Comparison of ENCODE assay signal across 8 cellular contexts in genomic region chr1:222634180-222635013, GRCh38. TPM values are rescaled to one million over a fixed set of nuclear protein-coding genes. Genes with fewer than 3 reads are reported as not detected.
DNase-seq lines count a peak whose midpoint lies in the region; ATAC-seq and TF ChIP-seq lines count a peak whose summit lies in the region.

No MANE protein-coding gene starts in this region.

- WGBS in sigmoid colon, 2 donors = 48 to 52% methylated on average over 7 of the region's 7 CpGs

- H3K4me1 ChIP-seq in adipocyte (ENCODE audit: control insufficient read depth, insufficient read depth, low read length) = peaks cover 7% of the 10 kb centered on the region
- H3K4me1 ChIP-seq in left ventricle myocardium inferior = no peaks in the 10 kb centered on the region
- H3K4me1 ChIP-seq in sigmoid colon = no peaks in the 10 kb centered on the region

- DNase-seq in NCI-H1417 (lab: John Stamatoyannopoulos, UW) (peak; percentile 77 to 96 (median 92)), NCI-H1417 treated with DMSO at 0.1 percent for 48 hours (lab: John Stamatoyannopoulos, UW) (no peak), NCI-H1092 treated with DMSO at 0.1 percent for 48 hours (lab: John Stamatoyannopoulos, UW) (peak; percentile 83), SK-N-MC (ENCODE audit: low read depth, low spot score) (peak; percentile 94), adipocyte (ENCODE audit: low read depth) (peak; percentile 96), left ventricle myocardium inferior (no peak), sigmoid colon (peak; percentile 74)

- no peak for TF ChIP-seq POLR2A in sigmoid colon (IDR thresholded peaks at IDR 0.05)

- H3K4me3 ChIP-seq in SK-N-MC (no peak overlapping the region), adipocyte (ENCODE audit: low read length) (no peak overlapping the region), left ventricle myocardium inferior (no peak overlapping the region), sigmoid colon (no peak overlapping the region)

- peak; percentile 86 for ATAC-seq in HG02588 (IDR thresholded peaks at IDR 0.05; ENCODE audit: unreplicated experiment)

- intact Hi-C loops in left ventricle myocardium inferior (cut with micrococcal nuclease) (loop anchor here (2.0 kb wide), 1 partner anchor 170 kb away; no protein-coding TSS in a partner anchor), sigmoid colon (cut with DNase I) (loop anchor here (1.0 kb wide), 1 partner anchor 169 kb away; no protein-coding TSS in a partner anchor)

- H3K9ac ChIP-seq in SK-N-MC (ENCODE audit: insufficient read length) = no peak overlapping the region
- H3K9ac ChIP-seq in adipocyte (ENCODE audit: low read length) = peak overlapping the region; percentile 50

- H3K9me3 ChIP-seq in SK-N-MC (ENCODE audit: low read depth, low read length) (no peaks in the 10 kb centered on the region), adipocyte (ENCODE audit: control insufficient read depth, low read length) (no peaks in the 10 kb centered on the region), left ventricle myocardium inferior (replicated peaks) (no peaks in the 10 kb centered on the region), sigmoid colon (no peaks in the 10 kb centered on the region)

- H3K36me3 ChIP-seq in SK-N-MC (ENCODE audit: insufficient read depth, low read length) = peaks cover 29% of the 10 kb centered on the region
- peaks cover 62% of the 10 kb centered on the region for H3K36me3 ChIP-seq in adipocyte (ENCODE audit: control insufficient read depth, insufficient read depth, low read length, severe bottlenecking)
- peaks cover 75% of the 10 kb centered on the region for H3K36me3 ChIP-seq in left ventricle myocardium inferior
- H3K36me3 ChIP-seq in sigmoid colon = peaks cover 8 to 71% (median 18%) of the 10 kb centered on the region in 4 donors

- TF ChIP-seq CTCF in left ventricle myocardium inferior (IDR thresholded peaks at IDR 0.05; ENCODE audit: borderline replicate concordance) (peak; percentile 90), sigmoid colon (IDR thresholded peaks at IDR 0.05) (peak; percentile 74 to 88 (median 80))

- no peak for TF ChIP-seq EP300 in sigmoid colon (IDR thresholded peaks at IDR 0.05)

- H3K27me3 ChIP-seq in adipocyte (replicated peaks; ENCODE audit: control insufficient read depth, insufficient read depth, low read length) = no peaks in the 10 kb centered on the region
- no peaks in the 10 kb centered on the region for H3K27me3 ChIP-seq in left ventricle myocardium inferior (ENCODE audit: low read depth)
- H3K27me3 ChIP-seq in sigmoid colon = no peaks in the 10 kb centered on the region

- no peak overlapping the region for H3K27ac ChIP-seq in SK-N-MC
- H3K27ac ChIP-seq in left ventricle myocardium inferior (replicated peaks) = no peak overlapping the region
- peak overlapping the region in 1 of 4 donors; percentile 2 for H3K27ac ChIP-seq in sigmoid colon

RNA-seq across cellular contexts. Expression of gene MIA3, which starts 16.5 kb away (rescaled TPM):
- total RNA-seq in left ventricle myocardium inferior (53.5 TPM), sigmoid colon (10 to 100 TPM; 27.4 to 36.4 (median 31.7) TPM)
- polyA plus RNA-seq in sigmoid colon = 10 to 100 TPM in 1 of 3 donors, 1 to 10 TPM in 2; 5.4 to 27.9 (median 5.8) TPM

RNA-seq across cellular contexts. Expression of gene TAF1A, which starts 44.7 kb away (rescaled TPM):
- total RNA-seq in left ventricle myocardium inferior (2.5 TPM), sigmoid colon (1 to 10 TPM; 2.3 to 7.2 (median 4.8) TPM)
- polyA plus RNA-seq in sigmoid colon = 1 to 10 TPM in 2 of 3 donors, under 1 TPM in 1; 0.92 to 3.3 (median 1.2) TPM

Comparison
In these comparisons a context has a peak if more than half of its experiments do, and no peak if none do; other contexts are left out.
1. DNase-seq: peak in NCI-H1417 (3 of 3), NCI-H1092 treated with DMSO at 0.1 percent for 48 hours (single experiment), SK-N-MC (single experiment), adipocyte (single experiment) and sigmoid colon (single experiment); none in NCI-H1417 treated with DMSO at 0.1 percent for 48 hours (single experiment) and left ventricle myocardium inferior (single experiment).